In genomic region chr1:25786887-25787286, GRCh38 we compare ENCODE assay signal across 17 cellular contexts. TPM values are rescaled to one million over a fixed set of nuclear protein-coding genes. Genes with fewer than 3 reads are reported as not detected.
DNase-seq lines count a peak whose midpoint lies in the region; ATAC-seq and TF ChIP-seq lines count a peak whose summit lies in the region.
"Had no signal": no experiment of that assay in that cellular context is flagged by ENCODE, and none has a peak within 500 bp of the region (broad histone marks: within the 10 kb centered on the region; RNA-seq: fewer than 3 reads in every experiment).

No MANE protein-coding gene starts in this region.

- H3K27ac Mint-ChIP-seq in stimulated activated naive CD8-positive, alpha-beta T cell treated with anti-CD3 and anti-CD28 coated beads, Interleukin-15, Interleukin-2, amounts not matched to agents 100 ng/mL and 50 ng/mL, for 24 hours = peak overlapping the region; percentile 17
- peak overlapping the region; percentile 46 to 94 (median 88) for H3K27ac Mint-ChIP-seq in brain
- H3K27ac Mint-ChIP-seq in activated naive CD8-positive, alpha-beta T cell treated with anti-CD3 and anti-CD28 coated beads, Interleukin-2, amount 50 U/mL, for 24 hours = no peak overlapping the region
- H3K27ac Mint-ChIP-seq: WTC11 had no signal

- H3K4me1 Mint-ChIP-seq in stimulated activated naive CD8-positive, alpha-beta T cell treated with anti-CD3 and anti-CD28 coated beads, Interleukin-15, Interleukin-2, amounts not matched to agents 100 ng/mL and 50 ng/mL, for 24 hours (ENCODE audit: low read depth) = no peaks in the 10 kb centered on the region
- H3K4me1 Mint-ChIP-seq in brain = peaks cover 63% of the 10 kb centered on the region
- H3K4me1 Mint-ChIP-seq in activated naive CD8-positive, alpha-beta T cell treated with anti-CD3 and anti-CD28 coated beads, Interleukin-2, amount 50 U/mL, for 24 hours = peaks cover 2% of the 10 kb centered on the region

- no peak for DNase-seq in stimulated activated naive CD8-positive, alpha-beta T cell treated with anti-CD3 and anti-CD28 coated beads, Interleukin-15, Interleukin-2, amounts not matched to agents 100 U/mL and 50 U/mL, for 24 hours
- peak; percentile 36 for DNase-seq in middle frontal gyrus (ENCODE audit: extremely low spot score, low spot score)
- no peak for DNase-seq in retina
- no peak for DNase-seq in GDM1 (lab: John Stamatoyannopoulos, UW)
- no peak for DNase-seq in activated naive CD8-positive, alpha-beta T cell treated with anti-CD3 and anti-CD28 coated beads, Interleukin-2, amount 50 U/mL, for 24 hours
- DNase-seq: dermis blood vessel endothelial cell; DMS 273 treated with DMSO at 0.1 percent for 48 hours; mesenchymal stem cell; NK-92 treated with Interleukin-12 subunit alpha and Interleukin-12 subunit beta, amount 100 ng/mL, for 24 hours; occipital lobe; stimulated activated CD4-positive, alpha-beta T cell treated with anti-CD3 and anti-CD28 coated beads, Interleukin-12 subunit alpha, Interleukin-12 subunit beta, amount 100 ng/mL, for 4 hours; SW 1271; testis had no signal

- no peaks in the 10 kb centered on the region for H3K27me3 Mint-ChIP-seq in stimulated activated naive CD8-positive, alpha-beta T cell treated with anti-CD3 and anti-CD28 coated beads, Interleukin-15, Interleukin-2, amounts not matched to agents 100 ng/mL and 50 ng/mL, for 24 hours
- H3K27me3 Mint-ChIP-seq in brain = no peaks in the 10 kb centered on the region
- H3K27me3 Mint-ChIP-seq in activated naive CD8-positive, alpha-beta T cell treated with anti-CD3 and anti-CD28 coated beads, Interleukin-2, amount 50 U/mL, for 24 hours = no peaks in the 10 kb centered on the region

- TF ChIP-seq CTCF in brain (conservative IDR thresholded peaks at IDR 0.05) = no peak

- ATAC-seq in stimulated activated naive CD8-positive, alpha-beta T cell treated with anti-CD3 and anti-CD28 coated beads, Interleukin-15, Interleukin-2, amounts not matched to agents 100 U/mL and 50 U/mL, for 24 hours = no peak
- ATAC-seq in activated naive CD8-positive, alpha-beta T cell treated with anti-CD3 and anti-CD28 coated beads, Interleukin-2, amount 50 U/mL, for 24 hours = no peak
- no peak for ATAC-seq in GM19324 (IDR thresholded peaks at IDR 0.05; ENCODE audit: low FRiP score, unreplicated experiment)
- ATAC-seq: WTC11 had no signal

- H3K4me3 Mint-ChIP-seq in stimulated activated naive CD8-positive, alpha-beta T cell treated with anti-CD3 and anti-CD28 coated beads, Interleukin-15, Interleukin-2, amounts not matched to agents 100 ng/mL and 50 ng/mL, for 24 hours = no peak overlapping the region
- no peak overlapping the region for H3K4me3 Mint-ChIP-seq in brain
- H3K4me3 Mint-ChIP-seq in activated naive CD8-positive, alpha-beta T cell treated with anti-CD3 and anti-CD28 coated beads, Interleukin-2, amount 50 U/mL, for 24 hours = no peak overlapping the region
- H3K4me3 Mint-ChIP-seq: WTC11 had no signal

- no peaks in the 10 kb centered on the region for H3K9me3 Mint-ChIP-seq in stimulated activated naive CD8-positive, alpha-beta T cell treated with anti-CD3 and anti-CD28 coated beads, Interleukin-15, Interleukin-2, amounts not matched to agents 100 ng/mL and 50 ng/mL, for 24 hours
- H3K9me3 Mint-ChIP-seq in brain = no peaks in the 10 kb centered on the region
- no peaks in the 10 kb centered on the region for H3K9me3 Mint-ChIP-seq in activated naive CD8-positive, alpha-beta T cell treated with anti-CD3 and anti-CD28 coated beads, Interleukin-2, amount 50 U/mL, for 24 hours
- H3K9me3 Mint-ChIP-seq: WTC11 had no signal

- H3K36me3 Mint-ChIP-seq in stimulated activated naive CD8-positive, alpha-beta T cell treated with anti-CD3 and anti-CD28 coated beads, Interleukin-15, Interleukin-2, amounts not matched to agents 100 ng/mL and 50 ng/mL, for 24 hours (ENCODE audit: low read depth) = no peaks in the 10 kb centered on the region
- no peaks in the 10 kb centered on the region for H3K36me3 Mint-ChIP-seq in brain
- H3K36me3 Mint-ChIP-seq in activated naive CD8-positive, alpha-beta T cell treated with anti-CD3 and anti-CD28 coated beads, Interleukin-2, amount 50 U/mL, for 24 hours (ENCODE audit: low read depth) = no peaks in the 10 kb centered on the region
- H3K36me3 Mint-ChIP-seq: WTC11 had no signal

RNA-seq across cellular contexts. Expression of gene SELENON, which starts 13.1 kb away (rescaled TPM):
- polyA plus RNA-seq in brain (ENCODE audit: insufficient read depth, low read depth, low replicate concordance) = 118 TPM

RNA-seq across cellular contexts. Expression of gene MTFR1L, which starts 32.9 kb away (rescaled TPM):
- polyA plus RNA-seq in brain (ENCODE audit: insufficient read depth, low read depth, low replicate concordance) = 81.4 TPM
